ENCODE assay signal across 9 cellular contexts in genomic region chr11:1573077-1573846, GRCh38. TPM values are rescaled to one million over a fixed set of nuclear protein-coding genes. Genes with fewer than 3 reads are reported as not detected.
DNase-seq lines count a peak whose midpoint lies in the region; ATAC-seq and TF ChIP-seq lines count a peak whose summit lies in the region.
"Had no signal": no experiment of that assay in that cellular context is flagged by ENCODE, and none has a peak within 500 bp of the region (broad histone marks: within the 10 kb centered on the region; RNA-seq: fewer than 3 reads in every experiment).

No MANE protein-coding gene starts in this region.

- H3K4me1 Mint-ChIP-seq in activated B cell treated with CpG ODN at 0.5 μM for 24 hours: peaks cover 12% of the 10 kb centered on the region

- CTCF ChIA-PET in activated B cell treated with CpG ODN at 0.5 μM for 24 hours (lab: Charles Lee): interaction anchor here (1.0 to 4.2 kb wide), 4 partner anchors 9 to 371 kb away, joined by 3 to 48 read pairs (median 24); no protein-coding TSS in a partner anchor

- peak overlapping the region; percentile 84 to 89 (median 87) for H3K27ac ChIP-seq in gastrocnemius medialis

- peak overlapping the region; percentile 71 for H3K4me3 Mint-ChIP-seq in activated B cell treated with CpG ODN at 0.5 μM for 24 hours

- intact Hi-C loops in activated B cell treated with CpG ODN at 0.5 μM for 24 hours (cut with micrococcal nuclease) (loop anchor here (2.0 to 10.0 kb wide), 5 partner anchors 36 to 728 kb away; partner anchors contain the start of genes CHID1, LSP1, POLR2L and TSPAN4), left cardiac atrium (cut with DNase I) (no loop called here), gastrocnemius medialis (cut with DNase I; ENCODE audit: low total_unique reads) (loop anchor here (5.0 kb wide), 1 partner anchor 261 kb away; no protein-coding TSS in a partner anchor)

- DNase-seq in DMS 273 (lab: John Stamatoyannopoulos, UW; ENCODE audit: unreplicated experiment) (peak; percentile 45), DMS 273 treated with DMSO at 0.1 percent for 48 hours (lab: John Stamatoyannopoulos, UW) (no peak), activated B cell treated with CpG ODN at 0.5 μM for 24 hours (peak; percentile 53), left cardiac atrium (peak; percentile 39), gastrocnemius medialis (no peak)

- ATAC-seq in activated B cell treated with CpG ODN at 0.5 μM for 24 hours (ENCODE audit: low read depth) (no peak), left cardiac atrium (peak in 1 of 2 donors; percentile 1), gastrocnemius medialis (no peak), GM19397 (IDR thresholded peaks at IDR 0.05; ENCODE audit: unreplicated experiment) (no peak), HG03175 (IDR thresholded peaks at IDR 0.05; ENCODE audit: unreplicated experiment) (no peak), HG02973 (IDR thresholded peaks at IDR 0.05; ENCODE audit: unreplicated experiment) (no peak)

- H3K4me1 ChIP-seq in gastrocnemius medialis: peaks cover 5 to 46% of the 10 kb centered on the region in 2 donors

- TF ChIP-seq CTCF in activated B cell treated with CpG ODN at 0.5 μM for 24 hours (IDR thresholded peaks at IDR 0.05) (no peak), gastrocnemius medialis (IDR thresholded peaks at IDR 0.05 in 4 of 5, conservative IDR thresholded peaks at IDR 0.05 in 1 of 5) (no peak)

- no peaks in the 10 kb centered on the region for H3K27me3 ChIP-seq in gastrocnemius medialis

- H3K9me3 ChIP-seq in gastrocnemius medialis: no peaks in the 10 kb centered on the region

- POLR2A ChIA-PET in activated B cell treated with CpG ODN at 0.5 μM for 24 hours (lab: Charles Lee): interaction anchor here (0.9 to 3.2 kb wide), 6 partner anchors 14 to 730 kb away, joined by 3 to 13 read pairs (median 4); partner anchors contain the start of genes TOLLIP and TSPAN4

- TF ChIP-seq POLR2A in gastrocnemius medialis (IDR thresholded peaks at IDR 0.05): no peak

- H3K36me3 ChIP-seq in gastrocnemius medialis: no peaks in the 10 kb centered on the region

- peaks cover 24% of the 10 kb centered on the region for H3K27me3 Mint-ChIP-seq in activated B cell treated with CpG ODN at 0.5 μM for 24 hours

- in situ Hi-C loops in gastrocnemius medialis (cut with MboI; ENCODE audit: low sequenced_read_pairs in 4 of 4): no loop called here

- peak overlapping the region; percentile 69 for H3K27ac Mint-ChIP-seq in activated B cell treated with CpG ODN at 0.5 μM for 24 hours

- H3K9me3 Mint-ChIP-seq in activated B cell treated with CpG ODN at 0.5 μM for 24 hours: peaks cover 3% of the 10 kb centered on the region

- H3K36me3 Mint-ChIP-seq in activated B cell treated with CpG ODN at 0.5 μM for 24 hours (ENCODE audit: low read depth): no peaks in the 10 kb centered on the region

- H3K4me3 ChIP-seq in gastrocnemius medialis: peak overlapping the region; percentile 59 to 83 (median 67)

RNA-seq across cellular contexts. Expression of gene DUSP8, which starts 1.2 kb away (rescaled TPM):
- total RNA-seq in activated B cell treated with CpG ODN at 0.5 μM for 24 hours: 1.3 and 1.7 TPM in 2 replicates
- 10 to 100 TPM in 1 of 2 donors, 1 to 10 TPM in 1; 9.0 to 21.7 TPM for total RNA-seq in left cardiac atrium
- total RNA-seq in gastrocnemius medialis: 10 to 100 TPM in 1 of 4 donors, 1 to 10 TPM in 3; 2.6 to 25.9 (median 6.3) TPM

RNA-seq across cellular contexts. Expression of gene KRTAP5-1, which starts 11.8 kb away (rescaled TPM):
- total RNA-seq in activated B cell treated with CpG ODN at 0.5 μM for 24 hours (not detected in 2 replicates), left cardiac atrium (not detected), gastrocnemius medialis (not detected)
- total RNA-seq: RPMI7951 had no signal

RNA-seq across cellular contexts. Expression of gene KRTAP5-2, which starts 24.8 kb away (rescaled TPM):
- not detected in 2 replicates for total RNA-seq in activated B cell treated with CpG ODN at 0.5 μM for 24 hours
- not detected for total RNA-seq in left cardiac atrium
- total RNA-seq in gastrocnemius medialis: not detected
- total RNA-seq: RPMI7951 had no signal

RNA-seq across cellular contexts. Expression of gene KRTAP5-3, which starts 35.0 kb away (rescaled TPM):
- total RNA-seq in activated B cell treated with CpG ODN at 0.5 μM for 24 hours (not detected in 2 replicates), left cardiac atrium (not detected), gastrocnemius medialis (not detected)
- total RNA-seq: RPMI7951 had no signal

RNA-seq across cellular contexts. Expression of gene KRTAP5-4, which starts 48.7 kb away (rescaled TPM):
- total RNA-seq in activated B cell treated with CpG ODN at 0.5 μM for 24 hours (not detected in 2 replicates), left cardiac atrium (not detected), gastrocnemius medialis (not detected)
- total RNA-seq: RPMI7951 had no signal

Comparison
In these comparisons a context has a peak if more than half of its experiments do, and no peak if none do; other contexts are left out.
1. DNase-seq: peak in DMS 273 (single experiment), activated B cell treated with CpG ODN at 0.5 μM for 24 hours (single experiment) and left cardiac atrium (single experiment); none in DMS 273 treated with DMSO at 0.1 percent for 48 hours (single experiment) and gastrocnemius medialis (0 of 2).
2. intact Hi-C loops: an anchor here in activated B cell treated with CpG ODN at 0.5 μM for 24 hours (2.0 to 10.0 kb wide) and gastrocnemius medialis (5.0 kb wide); none called in left cardiac atrium.